In genomic region chr14:65334765-65335411, GRCh38 we compare ENCODE assay signal across 11 cellular contexts.
DNase-seq lines count a peak whose midpoint lies in the region; ATAC-seq and TF ChIP-seq lines count a peak whose summit lies in the region.
"Had no signal": no experiment of that assay in that cellular context is flagged by ENCODE, and none has a peak within 500 bp of the region (broad histone marks: within the 10 kb centered on the region; RNA-seq: fewer than 3 reads in every experiment).

No MANE protein-coding gene starts in this region.

- no TSS peak for BruUV-seq in OCI-LY7 (replicated peaks; lab: Mats Ljungman, UMichigan)

- no peak for TF ChIP-seq POLR2A in stomach (IDR thresholded peaks at IDR 0.05)

- H3K9me3 Mint-ChIP-seq in activated CD8-positive, alpha-beta memory T cell treated with anti-CD3 and anti-CD28 coated beads, Interleukin-2, amount 10 ng/mL, durations not matched to agents 7 days and 5 days (ENCODE audit: low read depth): no peaks in the 10 kb centered on the region

- peaks cover 61% of the 10 kb centered on the region for H3K4me1 Mint-ChIP-seq in activated CD8-positive, alpha-beta memory T cell treated with anti-CD3 and anti-CD28 coated beads, Interleukin-2, amount 10 ng/mL, durations not matched to agents 7 days and 5 days

- H3K9me3 ChIP-seq in OCI-LY7 (ENCODE audit: low read length) (no peaks in the 10 kb centered on the region), stomach (no peaks in the 10 kb centered on the region)

- peaks cover 71% of the 10 kb centered on the region for H3K4me1 ChIP-seq in OCI-LY7 (ENCODE audit: insufficient read depth, low read length, poor library complexity, severe bottlenecking)
- H3K4me1 ChIP-seq in stomach: peaks cover 17 to 81% (median 52%) of the 10 kb centered on the region in 4 donors

- no peak for ATAC-seq in activated CD8-positive, alpha-beta memory T cell treated with anti-CD3 and anti-CD28 coated beads, Interleukin-2, amount 10 ng/mL, durations not matched to agents 7 days and 5 days
- ATAC-seq: activated CD4-positive, CD25-positive, alpha-beta regulatory T cell treated with anti-CD3 and anti-CD28 coated beads, Interleukin-2, amount 50 U/mL, for 24 hours had no signal

- H3K27ac Mint-ChIP-seq in activated CD8-positive, alpha-beta memory T cell treated with anti-CD3 and anti-CD28 coated beads, Interleukin-2, amount 10 ng/mL, durations not matched to agents 7 days and 5 days: peak overlapping the region; percentile 72

- no peak overlapping the region for H3K4me3 Mint-ChIP-seq in activated CD8-positive, alpha-beta memory T cell treated with anti-CD3 and anti-CD28 coated beads, Interleukin-2, amount 10 ng/mL, durations not matched to agents 7 days and 5 days

- peaks cover 15% of the 10 kb centered on the region for H3K36me3 Mint-ChIP-seq in activated CD8-positive, alpha-beta memory T cell treated with anti-CD3 and anti-CD28 coated beads, Interleukin-2, amount 10 ng/mL, durations not matched to agents 7 days and 5 days
- H3K36me3 Mint-ChIP-seq: CD14-positive monocyte had no signal

- no peaks in the 10 kb centered on the region for H3K27me3 Mint-ChIP-seq in activated CD8-positive, alpha-beta memory T cell treated with anti-CD3 and anti-CD28 coated beads, Interleukin-2, amount 10 ng/mL, durations not matched to agents 7 days and 5 days

- DNase-seq in activated CD8-positive, alpha-beta memory T cell treated with anti-CD3 and anti-CD28 coated beads, Interleukin-2, amount 10 ng/mL, durations not matched to agents 7 days and 5 days: no peak
- DNase-seq in activated CD8-positive, alpha-beta memory T cell treated with anti-CD3 and anti-CD28 coated beads, Interleukin-2, amount 50 U/mL, for 4 hours: no peak
- peak; percentile 40 for DNase-seq in OCI-LY7 (ENCODE audit: low spot score)
- DNase-seq in iPS DF 19.7 (ENCODE audit: low read depth, low spot score): peak; percentile 84
- DNase-seq in stomach: peak; percentile 42
- DNase-seq in EL: no peak
- DNase-seq in NCI-H2196 treated with DMSO at 0.1 percent for 48 hours (lab: John Stamatoyannopoulos, UW; ENCODE audit: unreplicated experiment): no peak
- no peak for DNase-seq in superior temporal gyrus (ENCODE audit: extremely low spot score)
- DNase-seq: NCI-H1105 had no signal

- 23 to 43% (median 31%) methylated on average over 8 of the region's 8 CpGs for WGBS in stomach, 5 donors

- no peak for TF ChIP-seq EP300 in stomach (IDR thresholded peaks at IDR 0.05)

- CTCF ChIA-PET in activated CD8-positive, alpha-beta memory T cell treated with anti-CD3 and anti-CD28 coated beads, Interleukin-2, amount 10 ng/mL, durations not matched to agents 7 days and 5 days (lab: Charles Lee): interaction anchor here (0.7 to 4.0 kb wide), 3 partner anchors 14 to 184 kb away, joined by 4 to 21 read pairs (median 4); no protein-coding TSS in a partner anchor
- CTCF ChIA-PET in OCI-LY7 (lab: Charles Lee; ENCODE audit: unreplicated experiment): interaction anchor here (1.1 kb wide), 3 partner anchors 13 to 79 kb away, joined by 3 read pairs; no protein-coding TSS in a partner anchor

- POLR2A ChIA-PET in OCI-LY7 (lab: Charles Lee): interaction anchor here (0.6 to 9.4 kb wide), 9 partner anchors 9 to 321 kb away, joined by 3 to 141 read pairs (median 4); no protein-coding TSS in a partner anchor

- TF ChIP-seq CTCF in OCI-LY7 (conservative IDR thresholded peaks at IDR 0.05; ENCODE audit: low read length): no peak
- no peak for TF ChIP-seq CTCF in stomach (IDR thresholded peaks at IDR 0.05)

- no peaks in the 10 kb centered on the region for H3K79me2 ChIP-seq in OCI-LY7 (ENCODE audit: insufficient read depth, low read depth, low read length)

- no peaks in the 10 kb centered on the region for H4K20me1 ChIP-seq in OCI-LY7 (ENCODE audit: insufficient read depth, low read length)

- no peaks in the 10 kb centered on the region for H3K27me3 ChIP-seq in stomach

- intact Hi-C loops in OCI-LY7 (cut with micrococcal nuclease; ENCODE audit: unreplicated experiment): no loop called here
- intact Hi-C loops in stomach (cut with DNase I; ENCODE audit: low total_unique reads): no loop called here

- H3K27ac ChIP-seq in OCI-LY7 (ENCODE audit: low read depth, low read length, poor library complexity, severe bottlenecking): peak overlapping the region; percentile 71
- peak overlapping the region; percentile 76 to 89 (median 81) for H3K27ac ChIP-seq in stomach

- no peaks in the 10 kb centered on the region for H3K9me2 ChIP-seq in OCI-LY7 (ENCODE audit: insufficient read depth, low read length)

- H2AFZ ChIP-seq in OCI-LY7 (ENCODE audit: low read length): peak overlapping the region; percentile 79

- no peaks in the 10 kb centered on the region for H3K36me3 ChIP-seq in OCI-LY7 (ENCODE audit: insufficient read depth, low read length)
- no peaks in the 10 kb centered on the region for H3K36me3 ChIP-seq in stomach

- H3K4me3 ChIP-seq in OCI-LY7 (ENCODE audit: low read depth, low read length, poor library complexity, severe bottlenecking): peak overlapping the region; percentile 2
- H3K4me3 ChIP-seq in stomach: no peak overlapping the region

- H3K4me2 ChIP-seq in OCI-LY7 (ENCODE audit: low read length): peak overlapping the region; percentile 44

Comparison
In these comparisons a context has a peak if more than half of its experiments do, and no peak if none do; other contexts are left out.
1. DNase-seq: peak in OCI-LY7 (single experiment), iPS DF 19.7 (single experiment) and stomach (single experiment); none in activated CD8-positive, alpha-beta memory T cell treated with anti-CD3 and anti-CD28 coated beads, Interleukin-2, amount 10 ng/mL, durations not matched to agents 7 days and 5 days (single experiment), activated CD8-positive, alpha-beta memory T cell treated with anti-CD3 and anti-CD28 coated beads, Interleukin-2, amount 50 U/mL, for 4 hours (single experiment), EL (single experiment), NCI-H2196 treated with DMSO at 0.1 percent for 48 hours (single experiment) and superior temporal gyrus (single experiment).